1 cellular context compared by ENCODE assay signal in the genomic region with DNA sequence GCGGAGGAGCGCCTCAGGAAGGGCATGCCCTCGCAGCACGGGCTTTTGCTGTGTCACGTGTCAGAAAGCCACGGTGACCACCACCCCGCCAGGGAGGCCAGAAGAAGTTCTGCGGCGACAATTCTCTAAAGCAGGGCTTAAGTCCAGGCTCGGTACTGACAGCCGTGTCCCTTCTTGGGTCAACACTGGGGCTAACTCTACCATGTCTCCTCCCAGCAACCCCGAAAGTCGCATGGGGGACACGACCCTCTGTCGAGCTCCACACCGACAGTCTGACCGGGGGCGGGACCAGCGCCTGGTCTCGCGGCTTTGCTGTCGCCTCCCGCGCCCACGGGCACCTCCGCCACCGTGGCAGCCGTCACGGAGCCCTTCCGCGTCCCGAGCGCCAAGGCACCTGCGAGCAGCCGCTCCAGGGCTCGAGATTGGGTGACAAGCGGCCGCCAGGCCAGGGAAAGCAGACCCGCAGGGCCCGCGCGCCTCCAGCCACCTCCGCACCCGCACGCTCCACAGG.
TF ChIP-seq lines count a peak whose summit lies in the region.

No MANE protein-coding gene starts in this region.

TF ChIP-seq in HepG2, 621 proteins besides CTCF, POLR2A, EP300 and RAD21 (continued from another document and continues in another):
- TF ChIP-seq, protein P1, sequence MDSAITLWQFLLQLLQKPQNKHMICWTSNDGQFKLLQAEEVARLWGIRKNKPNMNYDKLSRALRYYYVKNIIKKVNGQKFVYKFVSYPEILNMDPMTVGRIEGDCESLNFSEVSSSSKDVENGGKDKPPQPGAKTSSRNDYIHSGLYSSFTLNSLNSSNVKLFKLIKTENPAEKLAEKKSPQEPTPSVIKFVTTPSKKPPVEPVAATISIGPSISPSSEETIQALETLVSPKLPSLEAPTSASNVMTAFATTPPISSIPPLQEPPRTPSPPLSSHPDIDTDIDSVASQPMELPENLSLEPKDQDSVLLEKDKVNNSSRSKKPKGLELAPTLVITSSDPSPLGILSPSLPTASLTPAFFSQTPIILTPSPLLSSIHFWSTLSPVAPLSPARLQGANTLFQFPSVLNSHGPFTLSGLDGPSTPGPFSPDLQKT (CRISPR knock-in tag; IDR thresholded peaks at IDR 0.05; ENCODE audit: borderline replicate concordance): no peak
- TF ChIP-seq NAIF1 (CRISPR knock-in tag; IDR thresholded peaks at IDR 0.05; ENCODE audit: borderline replicate concordance) (no peak), TGIF2 (CRISPR knock-in tag; IDR thresholded peaks at IDR 0.05) (no peak), MBNL3 (CRISPR knock-in tag; conservative IDR thresholded peaks at IDR 0.05) (no peak), ZNF496 (CRISPR knock-in tag; IDR thresholded peaks at IDR 0.05; ENCODE audit: insufficient replicate concordance) (no peak), ZNF501 (CRISPR knock-in tag; IDR thresholded peaks at IDR 0.05) (no peak; the same call in 1 of the 2 replicates), ZNF350 (CRISPR knock-in tag; IDR thresholded peaks at IDR 0.05; ENCODE audit: borderline replicate concordance, low read depth) (no peak), NFIB (CRISPR knock-in tag; IDR thresholded peaks at IDR 0.05; ENCODE audit: borderline replicate concordance) (no peak), ZBTB7A (CRISPR knock-in tag; IDR thresholded peaks at IDR 0.05) (peak; percentile 84; the same call in 1 of the 2 replicates), ATF7 (IDR thresholded peaks at IDR 0.05) (no peak), ATF7 (CRISPR knock-in tag; IDR thresholded peaks at IDR 0.05) (peak; percentile 89), ZNF343 (CRISPR knock-in tag; IDR thresholded peaks at IDR 0.05) (peak; percentile 93), ZNF263 (CRISPR knock-in tag; IDR thresholded peaks at IDR 0.05) (0 out of 2 replicates have a peak, but pooled peaks have one; percentile 35), ZFP82 (CRISPR knock-in tag; IDR thresholded peaks at IDR 0.05; ENCODE audit: borderline replicate concordance) (no peak), ZNF839 (CRISPR knock-in tag; IDR thresholded peaks at IDR 0.05; ENCODE audit: borderline replicate concordance) (no peak), PHF8 (CRISPR knock-in tag; IDR thresholded peaks at IDR 0.05) (peak; percentile 69), HNF4G (IDR thresholded peaks at IDR 0.05; ENCODE audit: borderline replicate concordance, low read depth, low read length) (no peak), HNF4G (CRISPR knock-in tag; IDR thresholded peaks at IDR 0.05; ENCODE audit: borderline replicate concordance, low read depth) (no peak), ZNF224 (CRISPR knock-in tag; IDR thresholded peaks at IDR 0.05) (peak; percentile 77), ZNF572 (CRISPR knock-in tag; IDR thresholded peaks at IDR 0.05) (peak; percentile 84; the same call in 1 of the 2 replicates), SALL2 (CRISPR knock-in tag; IDR thresholded peaks at IDR 0.05) (peak; percentile 91; the same call in 1 of the 2 replicates), ZNF136 (CRISPR knock-in tag; IDR thresholded peaks at IDR 0.05; ENCODE audit: low read depth) (no peak), PAF1 (CRISPR knock-in tag; IDR thresholded peaks at IDR 0.05) (no peak), ASH2L (IDR thresholded peaks at IDR 0.05; ENCODE audit: insufficient read length, low read depth, low read length) (no peak), CBX2 (IDR thresholded peaks at IDR 0.05; ENCODE audit: low read depth, low read length) (no peak), CBX2 (CRISPR knock-in tag; IDR thresholded peaks at IDR 0.05; ENCODE audit: low read depth) (no peak), ZNF34 (CRISPR knock-in tag; IDR thresholded peaks at IDR 0.05; ENCODE audit: borderline replicate concordance) (no peak), ZNF614 (CRISPR knock-in tag; IDR thresholded peaks at IDR 0.05; ENCODE audit: borderline replicate concordance) (no peak), SATB2 (CRISPR knock-in tag; IDR thresholded peaks at IDR 0.05) (no peak; the same call in 1 of the 2 replicates), BRD4 (CRISPR knock-in tag; IDR thresholded peaks at IDR 0.05) (no peak; the same call in 1 of the 2 replicates), NR2F2 (IDR thresholded peaks at IDR 0.05; ENCODE audit: borderline replicate concordance, low read depth) (no peak), POGZ (CRISPR knock-in tag; IDR thresholded peaks at IDR 0.05) (no peak), REPIN1 (CRISPR knock-in tag; IDR thresholded peaks at IDR 0.05; ENCODE audit: borderline replicate concordance, low read depth) (no peak), ZNF713 (CRISPR knock-in tag; IDR thresholded peaks at IDR 0.05) (no peak), EZH2 (conservative IDR thresholded peaks at IDR 0.05; ENCODE audit: low read depth, low read length) (no peak), ZNF234 (CRISPR knock-in tag; conservative IDR thresholded peaks at IDR 0.05) (peak; percentile 88; the same call in 1 of the 2 replicates), MXD4 (CRISPR knock-in tag; IDR thresholded peaks at IDR 0.05) (no peak), RBM39 (IDR thresholded peaks at IDR 0.05; ENCODE audit: low read depth, low read length, poor library complexity, severe bottlenecking) (no peak), ZNF337 (CRISPR knock-in tag; IDR thresholded peaks at IDR 0.05; ENCODE audit: borderline replicate concordance, low read depth) (no peak), BHLHE40 (IDR thresholded peaks at IDR 0.05; ENCODE audit: low read length) (peak; percentile 88), ZNF138 (CRISPR knock-in tag; IDR thresholded peaks at IDR 0.05; ENCODE audit: low read depth) (no peak), GATA4 (IDR thresholded peaks at IDR 0.05; ENCODE audit: borderline replicate concordance, low read depth) (0 out of 2 replicates have a peak, but pooled peaks have one; percentile 8), ZSCAN9 (CRISPR knock-in tag; IDR thresholded peaks at IDR 0.05; ENCODE audit: borderline replicate concordance) (no peak), RNF2 (conservative IDR thresholded peaks at IDR 0.05; ENCODE audit: low read depth) (0 out of 2 replicates have a peak, but pooled peaks have one; percentile 15), ARNT2 (CRISPR knock-in tag; IDR thresholded peaks at IDR 0.05; ENCODE audit: low read depth) (no peak; the same call in 1 of the 2 replicates), SNRNP70 (IDR thresholded peaks at IDR 0.05; ENCODE audit: low read depth, low read length) (no peak), IKZF4 (CRISPR knock-in tag; IDR thresholded peaks at IDR 0.05; ENCODE audit: borderline replicate concordance, low read depth, not compliant biosample characterization) (no peak), SP1 (IDR thresholded peaks at IDR 0.05) (no peak), SP1 (CRISPR knock-in tag; IDR thresholded peaks at IDR 0.05) (no peak), ZNF788 (CRISPR knock-in tag; IDR thresholded peaks at IDR 0.05; ENCODE audit: borderline replicate concordance) (no peak), ZNF709 (CRISPR knock-in tag; IDR thresholded peaks at IDR 0.05) (no peak), ZNF30 (CRISPR knock-in tag; IDR thresholded peaks at IDR 0.05) (no peak), AKAP8 (CRISPR knock-in tag; IDR thresholded peaks at IDR 0.05) (peak; percentile 87; the same call in 1 of the 2 replicates)
- TF ChIP-seq, protein P2, sequence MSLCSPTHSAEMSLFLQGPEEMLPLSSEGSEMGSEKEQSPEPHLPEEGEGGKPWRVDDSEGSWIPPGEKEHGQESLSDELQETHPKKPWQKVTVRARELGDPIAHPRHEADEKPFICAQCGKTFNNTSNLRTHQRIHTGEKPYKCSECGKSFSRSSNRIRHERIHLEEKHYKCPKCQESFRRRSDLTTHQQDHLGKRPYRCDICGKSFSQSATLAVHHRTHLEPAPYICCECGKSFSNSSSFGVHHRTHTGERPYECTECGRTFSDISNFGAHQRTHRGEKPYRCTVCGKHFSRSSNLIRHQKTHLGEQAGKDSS (CRISPR knock-in tag; IDR thresholded peaks at IDR 0.05; ENCODE audit: borderline replicate concordance, low read depth): 0 out of 2 replicates have a peak, but pooled peaks have one; percentile 63
- TF ChIP-seq, protein P3, sequence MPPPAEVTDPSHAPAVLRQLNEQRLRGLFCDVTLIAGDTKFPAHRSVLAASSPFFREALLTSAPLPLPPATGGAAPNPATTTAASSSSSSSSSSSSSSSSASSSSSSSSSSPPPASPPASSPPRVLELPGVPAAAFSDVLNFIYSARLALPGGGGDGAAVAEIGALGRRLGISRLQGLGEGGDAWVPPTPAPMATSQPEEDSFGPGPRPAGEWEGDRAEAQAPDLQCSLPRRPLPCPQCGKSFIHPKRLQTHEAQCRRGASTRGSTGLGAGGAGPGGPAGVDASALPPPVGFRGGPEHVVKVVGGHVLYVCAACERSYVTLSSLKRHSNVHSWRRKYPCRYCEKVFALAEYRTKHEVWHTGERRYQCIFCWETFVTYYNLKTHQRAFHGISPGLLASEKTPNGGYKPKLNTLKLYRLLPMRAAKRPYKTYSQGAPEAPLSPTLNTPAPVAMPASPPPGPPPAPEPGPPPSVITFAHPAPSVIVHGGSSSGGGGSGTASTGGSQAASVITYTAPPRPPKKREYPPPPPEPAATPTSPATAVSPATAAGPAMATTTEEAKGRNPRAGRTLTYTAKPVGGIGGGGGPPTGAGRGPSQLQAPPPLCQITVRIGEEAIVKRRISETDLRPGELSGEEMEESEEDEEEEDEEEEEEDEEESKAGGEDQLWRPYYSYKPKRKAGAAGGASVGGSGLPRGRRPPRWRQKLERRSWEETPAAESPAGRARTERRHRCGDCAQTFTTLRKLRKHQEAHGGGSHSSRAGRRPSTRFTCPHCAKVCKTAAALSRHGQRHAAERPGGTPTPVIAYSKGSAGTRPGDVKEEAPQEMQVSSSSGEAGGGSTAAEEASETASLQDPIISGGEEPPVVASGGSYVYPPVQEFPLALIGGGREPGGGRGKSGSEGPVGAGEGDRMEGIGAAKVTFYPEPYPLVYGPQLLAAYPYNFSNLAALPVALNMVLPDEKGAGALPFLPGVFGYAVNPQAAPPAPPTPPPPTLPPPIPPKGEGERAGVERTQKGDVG (CRISPR knock-in tag; IDR thresholded peaks at IDR 0.05; ENCODE audit: borderline replicate concordance): 0 out of 2 replicates have a peak, but pooled peaks have one; percentile 0
- TF ChIP-seq, protein P4, sequence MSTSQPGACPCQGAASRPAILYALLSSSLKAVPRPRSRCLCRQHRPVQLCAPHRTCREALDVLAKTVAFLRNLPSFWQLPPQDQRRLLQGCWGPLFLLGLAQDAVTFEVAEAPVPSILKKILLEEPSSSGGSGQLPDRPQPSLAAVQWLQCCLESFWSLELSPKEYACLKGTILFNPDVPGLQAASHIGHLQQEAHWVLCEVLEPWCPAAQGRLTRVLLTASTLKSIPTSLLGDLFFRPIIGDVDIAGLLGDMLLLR (CRISPR knock-in tag; IDR thresholded peaks at IDR 0.05): peak; percentile 69
- TF ChIP-seq, protein P5, sequence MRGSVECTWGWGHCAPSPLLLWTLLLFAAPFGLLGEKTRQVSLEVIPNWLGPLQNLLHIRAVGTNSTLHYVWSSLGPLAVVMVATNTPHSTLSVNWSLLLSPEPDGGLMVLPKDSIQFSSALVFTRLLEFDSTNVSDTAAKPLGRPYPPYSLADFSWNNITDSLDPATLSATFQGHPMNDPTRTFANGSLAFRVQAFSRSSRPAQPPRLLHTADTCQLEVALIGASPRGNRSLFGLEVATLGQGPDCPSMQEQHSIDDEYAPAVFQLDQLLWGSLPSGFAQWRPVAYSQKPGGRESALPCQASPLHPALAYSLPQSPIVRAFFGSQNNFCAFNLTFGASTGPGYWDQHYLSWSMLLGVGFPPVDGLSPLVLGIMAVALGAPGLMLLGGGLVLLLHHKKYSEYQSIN (CRISPR knock-in tag; IDR thresholded peaks at IDR 0.05; ENCODE audit: borderline replicate concordance): no peak
- TF ChIP-seq, protein P6, sequence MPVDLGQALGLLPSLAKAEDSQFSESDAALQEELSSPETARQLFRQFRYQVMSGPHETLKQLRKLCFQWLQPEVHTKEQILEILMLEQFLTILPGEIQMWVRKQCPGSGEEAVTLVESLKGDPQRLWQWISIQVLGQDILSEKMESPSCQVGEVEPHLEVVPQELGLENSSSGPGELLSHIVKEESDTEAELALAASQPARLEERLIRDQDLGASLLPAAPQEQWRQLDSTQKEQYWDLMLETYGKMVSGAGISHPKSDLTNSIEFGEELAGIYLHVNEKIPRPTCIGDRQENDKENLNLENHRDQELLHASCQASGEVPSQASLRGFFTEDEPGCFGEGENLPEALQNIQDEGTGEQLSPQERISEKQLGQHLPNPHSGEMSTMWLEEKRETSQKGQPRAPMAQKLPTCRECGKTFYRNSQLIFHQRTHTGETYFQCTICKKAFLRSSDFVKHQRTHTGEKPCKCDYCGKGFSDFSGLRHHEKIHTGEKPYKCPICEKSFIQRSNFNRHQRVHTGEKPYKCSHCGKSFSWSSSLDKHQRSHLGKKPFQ (CRISPR knock-in tag; IDR thresholded peaks at IDR 0.05; ENCODE audit: insufficient replicate concordance): peak; percentile 62
- TF ChIP-seq, protein P7, sequence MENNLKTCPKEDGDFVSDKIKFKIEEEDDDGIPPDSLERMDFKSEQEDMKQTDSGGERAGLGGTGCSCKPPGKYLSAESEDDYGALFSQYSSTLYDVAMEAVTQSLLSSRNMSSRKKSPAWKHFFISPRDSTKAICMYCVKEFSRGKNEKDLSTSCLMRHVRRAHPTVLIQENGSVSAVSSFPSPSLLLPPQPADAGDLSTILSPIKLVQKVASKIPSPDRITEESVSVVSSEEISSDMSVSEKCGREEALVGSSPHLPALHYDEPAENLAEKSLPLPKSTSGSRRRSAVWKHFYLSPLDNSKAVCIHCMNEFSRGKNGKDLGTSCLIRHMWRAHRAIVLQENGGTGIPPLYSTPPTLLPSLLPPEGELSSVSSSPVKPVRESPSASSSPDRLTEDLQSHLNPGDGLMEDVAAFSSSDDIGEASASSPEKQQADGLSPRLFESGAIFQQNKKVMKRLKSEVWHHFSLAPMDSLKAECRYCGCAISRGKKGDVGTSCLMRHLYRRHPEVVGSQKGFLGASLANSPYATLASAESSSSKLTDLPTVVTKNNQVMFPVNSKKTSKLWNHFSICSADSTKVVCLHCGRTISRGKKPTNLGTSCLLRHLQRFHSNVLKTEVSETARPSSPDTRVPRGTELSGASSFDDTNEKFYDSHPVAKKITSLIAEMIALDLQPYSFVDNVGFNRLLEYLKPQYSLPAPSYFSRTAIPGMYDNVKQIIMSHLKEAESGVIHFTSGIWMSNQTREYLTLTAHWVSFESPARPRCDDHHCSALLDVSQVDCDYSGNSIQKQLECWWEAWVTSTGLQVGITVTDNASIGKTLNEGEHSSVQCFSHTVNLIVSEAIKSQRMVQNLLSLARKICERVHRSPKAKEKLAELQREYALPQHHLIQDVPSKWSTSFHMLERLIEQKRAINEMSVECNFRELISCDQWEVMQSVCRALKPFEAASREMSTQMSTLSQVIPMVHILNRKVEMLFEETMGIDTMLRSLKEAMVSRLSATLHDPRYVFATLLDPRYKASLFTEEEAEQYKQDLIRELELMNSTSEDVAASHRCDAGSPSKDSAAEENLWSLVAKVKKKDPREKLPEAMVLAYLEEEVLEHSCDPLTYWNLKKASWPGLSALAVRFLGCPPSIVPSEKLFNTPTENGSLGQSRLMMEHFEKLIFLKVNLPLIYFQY (CRISPR knock-in tag; IDR thresholded peaks at IDR 0.05; ENCODE audit: borderline replicate concordance): no peak
- TF ChIP-seq, protein P8, sequence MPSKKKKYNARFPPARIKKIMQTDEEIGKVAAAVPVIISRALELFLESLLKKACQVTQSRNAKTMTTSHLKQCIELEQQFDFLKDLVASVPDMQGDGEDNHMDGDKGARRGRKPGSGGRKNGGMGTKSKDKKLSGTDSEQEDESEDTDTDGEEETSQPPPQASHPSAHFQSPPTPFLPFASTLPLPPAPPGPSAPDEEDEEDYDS (CRISPR knock-in tag; IDR thresholded peaks at IDR 0.05): no peak
- TF ChIP-seq, protein P9, sequence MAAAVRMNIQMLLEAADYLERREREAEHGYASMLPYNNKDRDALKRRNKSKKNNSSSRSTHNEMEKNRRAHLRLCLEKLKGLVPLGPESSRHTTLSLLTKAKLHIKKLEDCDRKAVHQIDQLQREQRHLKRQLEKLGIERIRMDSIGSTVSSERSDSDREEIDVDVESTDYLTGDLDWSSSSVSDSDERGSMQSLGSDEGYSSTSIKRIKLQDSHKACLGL (CRISPR knock-in tag; IDR thresholded peaks at IDR 0.05): peak; percentile 87
